ENCODE assay signal across 32 cellular contexts in genomic region chrX:10600479-10600878, GRCh38.
"Had no signal": no experiment of that assay in that cellular context is flagged by ENCODE, and none has a peak within 500 bp of the region (broad histone marks: within the 10 kb centered on the region; RNA-seq: fewer than 3 reads in every experiment).

No MANE protein-coding gene starts in this region.

- ATAC-seq: activated CD8-positive, alpha-beta T cell treated with anti-CD3 and anti-CD28 coated beads for 36 hours; K562; Panc1; Right ventricle myocardium inferior; T-cell had no signal

- H3K4me3 ChIP-seq: adrenal gland, K562, SK-N-MC had no signal

- H3K4me1 ChIP-seq: adrenal gland had no signal

- H3K27ac ChIP-seq: adrenal gland, SK-N-MC, VCaP had no signal

- H3K36me3 Mint-ChIP-seq: activated naive CD8-positive, alpha-beta T cell treated with anti-CD3 and anti-CD28 coated beads, Interleukin-2, amount 10 ng/mL, durations not matched to agents 7 days and 5 days; T-cell had no signal

- H3K27ac Mint-ChIP-seq: activated CD8-positive, alpha-beta T cell treated with anti-CD3 and anti-CD28 coated beads for 36 hours; activated naive CD8-positive, alpha-beta T cell treated with anti-CD3 and anti-CD28 coated beads, Interleukin-2, amount 10 ng/mL, durations not matched to agents 7 days and 5 days; T-cell had no signal

- H3K36me3 ChIP-seq: adrenal gland had no signal

- H3K27me3 Mint-ChIP-seq: activated CD8-positive, alpha-beta T cell treated with anti-CD3 and anti-CD28 coated beads for 36 hours had no signal

- H3K9me3 ChIP-seq: adrenal gland had no signal

- H3K4me1 Mint-ChIP-seq: activated naive CD8-positive, alpha-beta T cell treated with anti-CD3 and anti-CD28 coated beads, Interleukin-2, amount 10 ng/mL, durations not matched to agents 7 days and 5 days; T-cell had no signal

- H3K9me3 Mint-ChIP-seq: activated CD8-positive, alpha-beta T cell treated with anti-CD3 and anti-CD28 coated beads for 36 hours; activated naive CD8-positive, alpha-beta T cell treated with anti-CD3 and anti-CD28 coated beads, Interleukin-2, amount 10 ng/mL, durations not matched to agents 7 days and 5 days; T-cell had no signal

- FAIRE-seq: bronchial epithelial cell, K562, TTC549 had no signal

- H3K27me3 ChIP-seq: adrenal gland had no signal

- H3K4me3 Mint-ChIP-seq: activated CD8-positive, alpha-beta T cell treated with anti-CD3 and anti-CD28 coated beads for 36 hours; activated naive CD8-positive, alpha-beta T cell treated with anti-CD3 and anti-CD28 coated beads, Interleukin-2, amount 10 ng/mL, durations not matched to agents 7 days and 5 days; T-cell had no signal

- DNase-seq: activated CD4-positive, alpha-beta T cell treated with anti-CD3 and anti-CD28 coated beads for 4 hours; activated CD8-positive, alpha-beta memory T cell treated with anti-CD3 and anti-CD28 coated beads, Interleukin-2, amount 50 U/mL, for 4 hours; activated CD8-positive, alpha-beta T cell treated with anti-CD3 and anti-CD28 coated beads for 36 hours; activated naive CD4-positive, alpha-beta T cell treated with anti-CD3 and anti-CD28 coated beads, Interleukin-2, amount 50 U/mL, for 16 hours; activated naive CD8-positive, alpha-beta T cell treated with anti-CD3 and anti-CD28 coated beads, Interleukin-2, amount 10 ng/mL, durations not matched to agents 7 days and 5 days; adrenal gland; aorta; central memory CD4-positive, alpha-beta T cell; Karpas-422; MM.1S; NCI-H1105; NCI-H1436 treated with DMSO at 0.1 percent for 48 hours; NCI-H187; NCI-H2081 treated with DMSO at 0.1 percent for 48 hours; NCI-H2171; NCI-H2227 treated with DMSO at 0.1 percent for 48 hours; NCI-H446 treated with DMSO at 0.1 percent for 48 hours; NCI-H524 treated with DMSO at 0.1 percent for 48 hours; NCI-H82; NK-92 treated with Interleukin-12 subunit alpha and Interleukin-12 subunit beta, amount 100 ng/mL, for 24 hours; OCI-M1; RPMI8226; T-cell; T-helper 2 cell; T1000 had no signal
